Comparison of ENCODE assay signal across 8 cellular contexts in the genomic region with DNA sequence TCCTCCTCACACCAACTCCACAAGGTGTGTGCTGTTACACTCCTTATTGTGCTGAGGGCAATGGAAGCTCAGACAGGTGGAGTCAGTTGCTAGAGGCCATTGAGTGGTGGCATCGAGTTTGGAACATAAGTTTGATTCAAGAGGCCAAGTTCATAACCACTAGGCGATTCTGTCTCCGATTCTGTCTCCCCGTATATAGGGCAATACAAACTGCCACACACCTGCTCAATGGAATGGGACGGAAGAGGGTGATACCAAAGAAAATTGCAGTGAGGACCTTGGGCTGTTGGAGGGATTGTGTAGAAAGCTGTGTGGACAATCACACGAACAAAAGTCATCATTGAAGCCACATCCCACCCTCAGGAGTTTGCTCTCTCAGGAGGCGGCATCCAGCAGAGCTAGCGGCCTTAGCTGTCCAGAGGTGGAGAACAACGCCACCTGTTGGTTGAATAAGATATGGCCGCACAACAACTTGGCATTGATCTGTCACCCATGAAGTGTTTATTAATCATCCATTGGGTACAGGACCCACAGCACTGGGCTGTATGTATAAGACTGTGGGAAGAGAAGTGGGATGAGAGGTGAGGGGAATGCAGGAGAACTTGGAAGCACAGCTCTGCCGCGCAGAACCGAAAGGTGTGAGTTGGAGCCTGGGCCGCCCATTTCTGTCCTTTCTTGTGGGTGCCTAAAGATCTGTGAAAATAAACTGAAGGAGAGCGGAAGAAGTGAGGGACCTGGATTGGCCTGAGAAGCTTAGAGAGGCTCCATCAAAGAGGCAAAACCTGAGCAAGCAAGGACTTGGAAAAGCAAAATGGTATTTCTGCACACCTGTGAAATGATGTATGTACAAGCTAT. TPM values are rescaled to one million over a fixed set of nuclear protein-coding genes. Genes with fewer than 3 reads are reported as not detected.
DNase-seq lines count a peak whose midpoint lies in the region; ATAC-seq and TF ChIP-seq lines count a peak whose summit lies in the region.

No MANE protein-coding gene starts in this region.

- ATAC-seq in HG02885 (IDR thresholded peaks at IDR 0.05; ENCODE audit: poor library complexity, unreplicated experiment) = peak; percentile 50
- ATAC-seq in GM21737 (IDR thresholded peaks at IDR 0.05; ENCODE audit: unreplicated experiment) = no peak

- DNase-seq in GM10248 (ENCODE audit: extremely low spot score) = peak; percentile 75
- peak; percentile 79 for DNase-seq in NCI-H2196 (lab: John Stamatoyannopoulos, UW; ENCODE audit: unreplicated experiment)
- DNase-seq in activated CD4-positive, alpha-beta T cell treated with anti-CD3 and anti-CD28 coated beads for 1 hour = peak; percentile 13
- peak; percentile 56 for DNase-seq in dedifferentiated amniotic fluid mesenchymal stem cell (ENCODE audit: extremely low spot score)
- peak; percentile 75 to 83 for DNase-seq in lung microvascular endothelial cell (ENCODE audit: low read depth in 2 of 2)
- DNase-seq in stimulated activated CD8-positive, alpha-beta memory T cell treated with anti-CD3 and anti-CD28 coated beads, Interleukin-15, amount 100 ng/mL, for 48 hours (ENCODE audit: low read depth in 2 of 2) = peak; percentile 29 to 36

- peak; percentile 69 for TF ChIP-seq CTCF in GM10248 (IDR thresholded peaks at IDR 0.05; ENCODE audit: control extremely low read depth, extremely low read depth, low read depth, missing control alignments)

- CTCF ChIA-PET in GM10248 (lab: Yijun Ruan, JAX) = interaction anchor here (0.8 to 29.6 kb wide), 22 partner anchors 11 to 339 kb away, joined by 3 to 914 read pairs (median 5); a partner anchor contains a TSS

- POLR2A ChIA-PET in GM10248 (lab: Yijun Ruan, JAX) = no interaction called here

RNA-seq across cellular contexts. Expression of a gene that starts 16.1 kb away (rescaled TPM):
- total RNA-seq in lung microvascular endothelial cell = not detected in 2 replicates

RNA-seq across cellular contexts. Expression of a gene that starts 27.0 kb away (rescaled TPM):
- not detected in 2 replicates for total RNA-seq in lung microvascular endothelial cell

Comparison
In these comparisons a context has a peak if more than half of its experiments do, and no peak if none do; other contexts are left out.
1. DNase-seq: peak in every context shown above with its lines; median percentile 79 in NCI-H2196; 79 in lung microvascular endothelial cell; 75 in GM10248; 56 in dedifferentiated amniotic fluid mesenchymal stem cell; 32 in stimulated activated CD8-positive, alpha-beta memory T cell treated with anti-CD3 and anti-CD28 coated beads, Interleukin-15, amount 100 ng/mL, for 48 hours; 13 in activated CD4-positive, alpha-beta T cell treated with anti-CD3 and anti-CD28 coated beads for 1 hour.